ENCODE assay signal across 8 cellular contexts in genomic region chr10:79202188-79203013, GRCh38.
DNase-seq lines count a peak whose midpoint lies in the region; ATAC-seq and TF ChIP-seq lines count a peak whose summit lies in the region.

No MANE protein-coding gene starts in this region.

- H3K4me3 Mint-ChIP-seq in Calu3 (ENCODE audit: low read depth, unreplicated experiment) = no peak overlapping the region
- H3K4me3 Mint-ChIP-seq in HFFc6 = no peak overlapping the region
- H3K4me3 Mint-ChIP-seq in T-cell = no peak overlapping the region
- H3K4me3 Mint-ChIP-seq in endothelial cell (ENCODE audit: unreplicated experiment) = no peak overlapping the region
- no peak overlapping the region for H3K4me3 Mint-ChIP-seq in neural progenitor cell
- no peak overlapping the region for H3K4me3 Mint-ChIP-seq in T-helper 17 cell

- H3K36me3 ChIP-seq in neural progenitor cell = no peaks in the 10 kb centered on the region

- ATAC-seq in T-cell (replicated peaks in 1 of 4) (peak in 1 of 4 experiments; percentile 34), HG03342 (IDR thresholded peaks at IDR 0.05; ENCODE audit: unreplicated experiment) (no peak), T-helper 17 cell (no peak)

- H4K20me1 ChIP-seq in neural progenitor cell (ENCODE audit: low read depth) = peaks cover 5% of the 10 kb centered on the region

- peaks cover 7% of the 10 kb centered on the region for H3K4me1 Mint-ChIP-seq in Calu3 (ENCODE audit: low read depth, unreplicated experiment)
- no peaks in the 10 kb centered on the region; the same call in 1 of the 2 replicates for H3K4me1 Mint-ChIP-seq in HFFc6 (ENCODE audit: low read depth)
- no peaks in the 10 kb centered on the region for H3K4me1 Mint-ChIP-seq in T-cell
- H3K4me1 Mint-ChIP-seq in endothelial cell (ENCODE audit: unreplicated experiment) = no peaks in the 10 kb centered on the region
- H3K4me1 Mint-ChIP-seq in neural progenitor cell = peaks cover 5% of the 10 kb centered on the region
- H3K4me1 Mint-ChIP-seq in T-helper 17 cell = peaks cover 10% of the 10 kb centered on the region

- H3K4me2 ChIP-seq in neural progenitor cell = no peak overlapping the region

- H3K79me2 ChIP-seq in neural progenitor cell (ENCODE audit: low read depth) = no peaks in the 10 kb centered on the region

- no peak overlapping the region for H3K27ac Mint-ChIP-seq in Calu3 (ENCODE audit: unreplicated experiment)
- no peak overlapping the region; the same call in 1 of the 2 replicates for H3K27ac Mint-ChIP-seq in HFFc6
- H3K27ac Mint-ChIP-seq in T-cell = no peak overlapping the region
- no peak overlapping the region for H3K27ac Mint-ChIP-seq in endothelial cell (ENCODE audit: unreplicated experiment)
- H3K27ac Mint-ChIP-seq in neural progenitor cell = no peak overlapping the region
- no peak overlapping the region for H3K27ac Mint-ChIP-seq in T-helper 17 cell

- no peaks in the 10 kb centered on the region for H3F3A ChIP-seq in neural progenitor cell (ENCODE audit: low read depth)

- H3K27me3 Mint-ChIP-seq in Calu3 (ENCODE audit: unreplicated experiment) (no peaks in the 10 kb centered on the region), HFFc6 (ENCODE audit: insufficient read depth) (peaks cover 13% of the 10 kb centered on the region), T-cell (no peaks in the 10 kb centered on the region), endothelial cell (ENCODE audit: unreplicated experiment) (peaks cover 25% of the 10 kb centered on the region), neural progenitor cell (ENCODE audit: insufficient read depth, low read depth) (peaks cover 2% of the 10 kb centered on the region), T-helper 17 cell (no peaks in the 10 kb centered on the region)

- no peaks in the 10 kb centered on the region for H3K27me3 ChIP-seq in neural progenitor cell

- POLR2A ChIA-PET in T-cell (lab: Charles Lee) = interaction anchor here in 1 of 2 donors (0.6 to 0.7 kb wide), 2 partner anchors 9 to 898 kb away, joined by 8 to 19 read pairs; no protein-coding TSS in a partner anchor

- H3K36me3 Mint-ChIP-seq in Calu3 (ENCODE audit: insufficient read depth, unreplicated experiment) = peaks cover 14% of the 10 kb centered on the region
- H3K36me3 Mint-ChIP-seq in HFFc6 (ENCODE audit: low read depth) = peaks cover 27% of the 10 kb centered on the region; the same call in 1 of the 2 replicates
- peaks cover 21% of the 10 kb centered on the region for H3K36me3 Mint-ChIP-seq in T-cell
- peaks cover 23% of the 10 kb centered on the region for H3K36me3 Mint-ChIP-seq in endothelial cell (ENCODE audit: low read depth, unreplicated experiment)
- peaks cover 21% of the 10 kb centered on the region for H3K36me3 Mint-ChIP-seq in neural progenitor cell
- peaks cover 11% of the 10 kb centered on the region for H3K36me3 Mint-ChIP-seq in T-helper 17 cell (ENCODE audit: low read depth)

- peak; percentile 80 for TF ChIP-seq CTCF in Calu3 (IDR thresholded peaks at IDR 0.05; ENCODE audit: unreplicated experiment)
- peak; percentile 77 for TF ChIP-seq CTCF in HFFc6 (IDR thresholded peaks at IDR 0.05)
- peak; percentile 71 for TF ChIP-seq CTCF in endothelial cell (IDR thresholded peaks at IDR 0.05; ENCODE audit: unreplicated experiment)
- TF ChIP-seq CTCF in neural progenitor cell (IDR thresholded peaks at IDR 0.05) = peak; percentile 68

- H3K9me3 Mint-ChIP-seq in Calu3 (ENCODE audit: low read depth, unreplicated experiment) (no peaks in the 10 kb centered on the region), HFFc6 (no peaks in the 10 kb centered on the region), T-cell (no peaks in the 10 kb centered on the region), endothelial cell (ENCODE audit: unreplicated experiment) (no peaks in the 10 kb centered on the region), neural progenitor cell (no peaks in the 10 kb centered on the region)

- BruUV-seq in Calu3 (replicated peaks; lab: Mats Ljungman, UMichigan) = no TSS peak

- no peaks in the 10 kb centered on the region for H3K4me1 ChIP-seq in neural progenitor cell

- CTCF ChIA-PET in Calu3 (lab: Charles Lee) = interaction anchor here (0.6 to 1.3 kb wide), 12 partner anchors 16 to 1412 kb away, joined by 3 to 8 read pairs (median 4); no protein-coding TSS in a partner anchor
- CTCF ChIA-PET in T-cell (lab: Charles Lee) = interaction anchor here (0.6 to 1.1 kb wide), 6 partner anchors 50 to 1170 kb away, joined by 3 to 4 read pairs (median 3); no protein-coding TSS in a partner anchor

- DNase-seq in Calu3 (peak; percentile 75), HFFc6 (no peak), T-cell (peak in 20 of 34 experiments; percentile 5 to 32 (median 16)), endothelial cell (ENCODE audit: low spot score) (peak; percentile 68), neural progenitor cell (ENCODE audit: low spot score) (peak; percentile 71), OCI-M2 (lab: John Stamatoyannopoulos, UW; ENCODE audit: unreplicated experiment) (no peak), T-helper 17 cell (no peak)

- H3K27ac ChIP-seq in neural progenitor cell = no peak overlapping the region

- H3K4me3 ChIP-seq in neural progenitor cell = no peak overlapping the region

- intact Hi-C loops in Calu3 (cut with micrococcal nuclease; ENCODE audit: unreplicated experiment) = no loop called here

- no peak overlapping the region for H2AFZ ChIP-seq in neural progenitor cell (replicated peaks)

- no peak overlapping the region for H3K9ac ChIP-seq in neural progenitor cell

- H3K9me3 ChIP-seq in neural progenitor cell (ENCODE audit: low read depth) (no peaks in the 10 kb centered on the region), T-helper 17 cell (ENCODE audit: control insufficient read depth, low read length, poor library complexity, severe bottlenecking) (no peaks in the 10 kb centered on the region)

Comparison
In these comparisons a context has a peak if more than half of its experiments do, and no peak if none do; other contexts are left out.
1. DNase-seq: peak in Calu3 (single experiment), T-cell (20 of 34), endothelial cell (single experiment) and neural progenitor cell (single experiment); none in HFFc6 (single experiment), OCI-M2 (single experiment) and T-helper 17 cell (0 of 3).
2. Peak in every context shown above with its lines, with median percentiles within 50 percentile points of each other: CTCF ChIP-seq.